In the genomic region with DNA sequence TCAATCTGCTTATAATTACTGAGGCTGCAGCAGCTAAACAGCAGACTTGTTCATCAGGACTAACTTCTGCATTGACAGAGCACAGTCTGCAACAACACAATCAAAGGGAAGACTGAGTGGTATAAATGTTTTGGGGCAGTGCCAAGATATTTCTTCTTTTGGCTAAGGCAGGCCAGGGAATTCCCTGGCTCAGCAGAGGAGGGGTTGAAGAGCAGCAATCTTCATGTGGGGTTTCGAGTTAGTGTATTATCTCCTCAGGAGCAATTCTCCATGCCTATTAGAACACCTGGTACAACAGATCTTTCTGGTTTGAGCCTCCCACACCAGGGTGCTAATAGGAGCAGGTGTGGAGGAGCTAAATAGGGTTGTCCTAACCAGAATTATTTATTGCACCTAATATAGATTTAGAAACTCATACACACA, we compare ENCODE assay signal across 8 cellular contexts.
A peak's percentile ranks its signal among the peaks of the same experiment; 100 is the strongest.
DNase-seq lines count a peak whose midpoint lies in the region; ATAC-seq lines count a peak whose summit lies in the region.

No MANE protein-coding gene starts in this region.

- DNase-seq in DMS53 (lab: John Stamatoyannopoulos, UW) (peak; percentile 11), DMS53 treated with DMSO at 0.1 percent for 48 hours (lab: John Stamatoyannopoulos, UW; ENCODE audit: unreplicated experiment) (no peak), NCI-H69 (lab: John Stamatoyannopoulos, UW) (peak; percentile 94), epithelial cell of prostate (ENCODE audit: low read depth, low spot score) (no peak), foreskin melanocyte (no peak), DMS 273 treated with DMSO at 0.1 percent for 48 hours (lab: John Stamatoyannopoulos, UW) (no peak)
- no peak for DNase-seq in stimulated activated naive CD8-positive, alpha-beta T cell treated with anti-CD3 and anti-CD28 coated beads, Interleukin-15, Interleukin-2, amounts not matched to agents 100 U/mL and 50 U/mL, for 24 hours

- peak; percentile 60 for ATAC-seq in HG02678 (IDR thresholded peaks at IDR 0.05; ENCODE audit: unreplicated experiment)
- ATAC-seq in stimulated activated naive CD8-positive, alpha-beta T cell treated with anti-CD3 and anti-CD28 coated beads, Interleukin-15, Interleukin-2, amounts not matched to agents 100 U/mL and 50 U/mL, for 24 hours = peak; percentile 10

- H3K27ac ChIP-seq in epithelial cell of prostate = peak overlapping the region; percentile 27

Comparison
In these comparisons a context has a peak if more than half of its experiments do, and no peak if none do; other contexts are left out.
1. DNase-seq: peak in DMS53 (single experiment) and NCI-H69 (single experiment); none in DMS53 treated with DMSO at 0.1 percent for 48 hours (single experiment), epithelial cell of prostate (single experiment), stimulated activated naive CD8-positive, alpha-beta T cell treated with anti-CD3 and anti-CD28 coated beads, Interleukin-15, Interleukin-2, amounts not matched to agents 100 U/mL and 50 U/mL, for 24 hours (single experiment), foreskin melanocyte (single experiment) and DMS 273 treated with DMSO at 0.1 percent for 48 hours (single experiment).